Comparison of ENCODE assay signal across 9 cellular contexts in the genomic region with DNA sequence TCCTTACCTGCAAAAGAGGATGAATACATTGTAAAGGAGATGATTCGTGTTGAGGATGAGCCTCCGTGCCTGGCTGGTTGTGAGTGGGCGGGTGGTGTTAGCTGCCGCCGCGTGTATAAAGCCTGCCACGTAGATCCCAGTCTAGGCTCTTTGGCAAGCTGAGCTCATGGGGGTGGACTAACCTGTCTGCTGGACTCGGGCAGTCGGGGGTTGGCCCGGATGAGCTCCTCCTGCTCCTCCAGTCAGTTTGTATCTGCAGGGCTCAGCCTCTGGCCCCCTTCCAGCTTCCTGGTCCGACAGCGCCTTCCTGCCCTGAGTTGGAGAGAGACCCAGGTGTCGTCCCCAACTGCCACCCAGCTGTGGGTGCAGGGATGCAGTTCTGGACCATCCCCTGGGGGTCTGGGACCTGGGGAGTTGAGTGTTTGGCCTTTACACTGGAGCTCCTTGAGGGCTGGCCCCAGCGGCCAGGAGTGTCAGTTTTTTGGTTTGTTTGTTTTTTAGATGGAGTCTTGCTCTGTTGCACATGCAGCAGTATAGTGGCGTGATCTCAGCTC. TPM values are rescaled to one million over a fixed set of nuclear protein-coding genes. Genes with fewer than 3 reads are reported as not detected.
DNase-seq lines count a peak whose midpoint lies in the region; ATAC-seq, FAIRE-seq and TF ChIP-seq lines count a peak whose summit lies in the region.
"Had no signal": no experiment of that assay in that cellular context is flagged by ENCODE, and none has a peak within 500 bp of the region (broad histone marks: within the 10 kb centered on the region; RNA-seq: fewer than 3 reads in every experiment).

No MANE protein-coding gene starts in this region.

- H3K36me3 Mint-ChIP-seq in progenitor cell of endocrine pancreas (ENCODE audit: insufficient read depth), result peaks cover 1% of the 10 kb centered on the region

- no peak for FAIRE-seq in RCC 7860 (lab: Jason Lieb, UNC)

- no peaks in the 10 kb centered on the region for H3K9me3 Mint-ChIP-seq in progenitor cell of endocrine pancreas (ENCODE audit: low read depth)

- peaks cover 11% of the 10 kb centered on the region for H3K4me1 Mint-ChIP-seq in progenitor cell of endocrine pancreas (ENCODE audit: low read depth)

- H3K27me3 Mint-ChIP-seq in progenitor cell of endocrine pancreas, result no peaks in the 10 kb centered on the region

- DNase-seq in GM20000 (ENCODE audit: low spot score) (peak; percentile 49), RCC 7860 (ENCODE audit: low spot score) (peak; percentile 46), NCI-H187 (lab: John Stamatoyannopoulos, UW) (no peak), progenitor cell of endocrine pancreas (ENCODE audit: low spot score, unreplicated experiment) (no peak), GM19240 (ENCODE audit: insufficient read length, low spot score) (no peak)
- DNase-seq: activated CD4-positive, alpha-beta T cell treated with anti-CD3 and anti-CD28 coated beads, Interleukin-2, amount 50 U/mL, for 4 hours had no signal

- H3K4me3 ChIP-seq in skin epidermis, result no peak overlapping the region

- H3K27ac ChIP-seq in skin epidermis, result peak overlapping the region in 14 of 21 experiments; percentile 32 to 82 (median 66)

- TF ChIP-seq CTCF in GM20000 (IDR thresholded peaks at IDR 0.05; ENCODE audit: extremely low read depth, missing control alignments) (no peak), progenitor cell of endocrine pancreas (IDR thresholded peaks at IDR 0.05; ENCODE audit: unreplicated experiment) (no peak)

- H3K4me3 Mint-ChIP-seq in progenitor cell of endocrine pancreas (ENCODE audit: low read depth), result no peak overlapping the region

- no peak overlapping the region for H3K27ac Mint-ChIP-seq in progenitor cell of endocrine pancreas

- peak; percentile 71 for ATAC-seq in esophagus mucosa

RNA-seq across cellular contexts. Expression of a gene that starts 20.9 kb away (rescaled TPM):
- total RNA-seq in esophagus mucosa, result 341 TPM
- 170 and 186 TPM in 2 replicates for total RNA-seq in progenitor cell of endocrine pancreas

RNA-seq across cellular contexts. Expression of a gene that starts 21.6 kb away (rescaled TPM):
- total RNA-seq in esophagus mucosa (186 TPM), progenitor cell of endocrine pancreas (117 and 120 TPM in 2 replicates)

RNA-seq across cellular contexts. Expression of a gene that starts 32.1 kb away (rescaled TPM):
- total RNA-seq in esophagus mucosa, result 337 TPM
- 94.7 and 97.0 TPM in 2 replicates for total RNA-seq in progenitor cell of endocrine pancreas

RNA-seq across cellular contexts. Expression of a gene that starts 32.6 kb away (rescaled TPM):
- 0.20 TPM for total RNA-seq in esophagus mucosa
- total RNA-seq in progenitor cell of endocrine pancreas, result not detected in 2 replicates
- total RNA-seq: HT1080 had no signal

RNA-seq across cellular contexts. Expression of a gene that starts 54.4 kb away (rescaled TPM):
- total RNA-seq in esophagus mucosa (254 TPM), progenitor cell of endocrine pancreas (66.5 and 77.4 TPM in 2 replicates)

Comparison
In these comparisons a context has a peak if more than half of its experiments do, and no peak if none do; other contexts are left out.
1. DNase-seq: peak in GM20000 (single experiment) and RCC 7860 (single experiment); none in NCI-H187 (0 of 2), progenitor cell of endocrine pancreas (single experiment) and GM19240 (single experiment).